Comparison of ENCODE assay signal across 28 cellular contexts in the genomic region with DNA sequence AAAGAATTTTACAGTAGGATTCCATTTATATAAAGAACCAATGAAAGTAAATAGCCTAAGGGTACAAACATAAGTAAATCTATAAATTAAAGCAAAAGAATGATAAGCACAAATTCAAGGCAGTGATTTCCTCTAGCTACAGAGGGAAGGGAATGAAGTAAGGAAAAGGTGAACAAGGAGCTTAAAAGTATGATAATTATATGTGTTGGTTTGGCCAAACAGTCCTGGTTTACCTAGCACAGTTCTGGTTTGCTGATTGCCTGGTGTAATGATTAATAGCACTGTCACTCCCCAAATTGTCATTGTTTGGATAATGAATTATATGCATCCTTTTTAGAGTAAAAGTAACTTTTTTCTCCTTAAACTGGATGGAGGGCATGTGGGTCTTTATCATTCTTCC.
"Had no signal": no experiment of that assay in that cellular context is flagged by ENCODE, and none has a peak within 500 bp of the region (broad histone marks: within the 10 kb centered on the region; RNA-seq: fewer than 3 reads in every experiment).

No MANE protein-coding gene starts in this region.

- FAIRE-seq: endometrium, endothelial cell of umbilical vein, frontal cortex had no signal

- H3K27me3 ChIP-seq: colonic mucosa, dorsolateral prefrontal cortex, esophagus muscularis mucosa, esophagus squamous epithelium, foreskin keratinocyte, gastrocnemius medialis, gastroesophageal sphincter, heart left ventricle, heart right ventricle, hepatocyte had no signal

- H3K27ac ChIP-seq: colonic mucosa, coronary artery, dorsolateral prefrontal cortex, epithelial cell of prostate, esophagus muscularis mucosa, esophagus squamous epithelium, foreskin keratinocyte, gastrocnemius medialis, gastroesophageal sphincter, heart left ventricle, heart right ventricle, hepatocyte had no signal

- ATAC-seq: effector memory CD8-positive, alpha-beta T cell; esophagus mucosa; foreskin keratinocyte; gastrocnemius medialis; gastroesophageal sphincter; heart left ventricle; heart right ventricle had no signal

- H3K36me3 ChIP-seq: colonic mucosa had no signal

- H3K9me3 ChIP-seq: colonic mucosa, esophagus muscularis mucosa, esophagus squamous epithelium, gastrocnemius medialis, gastroesophageal sphincter, heart left ventricle, heart right ventricle had no signal

- H2AFZ ChIP-seq: hepatocyte had no signal

- DNase-seq: colonic mucosa; cortex of kidney; dermis blood vessel endothelial cell; dorsolateral prefrontal cortex; effector CD4-positive, alpha-beta T cell; effector CD8-positive, alpha-beta T cell; effector memory CD4-positive, alpha-beta T cell; effector memory CD8-positive, alpha-beta T cell; endodermal cell; erythroblast; esophagus squamous epithelium; foreskin keratinocyte; foreskin melanocyte; gastrocnemius medialis; glutamatergic neuron; head of caudate nucleus; heart left ventricle; heart right ventricle; hippocampal formation had no signal

- H3K4me2 ChIP-seq: hepatocyte had no signal

- H3K79me2 ChIP-seq: hepatocyte had no signal

- H3K4me3 ChIP-seq: colonic mucosa, coronary artery, dorsolateral prefrontal cortex, esophagus muscularis mucosa, esophagus squamous epithelium, gastrocnemius medialis, gastroesophageal sphincter, heart left ventricle, heart right ventricle, hepatocyte had no signal

- H3K4me1 ChIP-seq: colonic mucosa, esophagus muscularis mucosa, esophagus squamous epithelium, foreskin keratinocyte, gastrocnemius medialis, gastroesophageal sphincter, heart left ventricle, heart right ventricle had no signal
